In genomic region chr22:49086606-49087157, GRCh38 we compare ENCODE assay signal across 25 cellular contexts.
"Had no signal": no experiment of that assay in that cellular context is flagged by ENCODE, and none has a peak within 500 bp of the region (broad histone marks: within the 10 kb centered on the region; RNA-seq: fewer than 3 reads in every experiment).

No MANE protein-coding gene starts in this region.

- H3K4me1 ChIP-seq: gastrocnemius medialis, pancreas, right atrium auricular region, testis, transverse colon, uterus had no signal

- H3K27ac ChIP-seq: coronary artery, dorsolateral prefrontal cortex, gastrocnemius medialis, hepatocyte, pancreas, right atrium auricular region, testis, transverse colon, uterus had no signal

- H3K36me3 ChIP-seq: gastrocnemius medialis, pancreas, right atrium auricular region, transverse colon, uterus had no signal

- H3K9me3 Mint-ChIP-seq: activated naive CD4-positive, alpha-beta T cell treated with anti-CD3 and anti-CD28 coated beads, Interleukin-2, amount 10 ng/mL, durations not matched to agents 7 days and 5 days; activated T-cell treated with anti-CD3 and anti-CD28 coated beads, Interleukin-2, amount 50 U/mL, for 72 hours; mesothelial cell of epicardium; naive B cell; nephron progenitor cell had no signal

- H3K36me3 Mint-ChIP-seq: activated naive CD4-positive, alpha-beta T cell treated with anti-CD3 and anti-CD28 coated beads, Interleukin-2, amount 10 ng/mL, durations not matched to agents 7 days and 5 days; mesothelial cell of epicardium; naive B cell had no signal

- H3K79me2 ChIP-seq: hepatocyte had no signal

- H3K27me3 ChIP-seq: gastrocnemius medialis, hepatocyte, pancreas, right atrium auricular region, testis, transverse colon, uterus had no signal

- H3K27ac Mint-ChIP-seq: activated naive CD4-positive, alpha-beta T cell treated with anti-CD3 and anti-CD28 coated beads, Interleukin-2, amount 10 ng/mL, durations not matched to agents 7 days and 5 days; activated T-cell treated with anti-CD3 and anti-CD28 coated beads, Interleukin-2, amount 50 U/mL, for 72 hours; mesothelial cell of epicardium; naive B cell; nephron progenitor cell had no signal

- ATAC-seq: activated T-cell treated with anti-CD3 and anti-CD28 coated beads, Interleukin-2, amount 50 U/mL, for 72 hours; gastrocnemius medialis; left colon; pancreas; stimulated activated naive CD8-positive, alpha-beta T cell treated with anti-CD3 and anti-CD28 coated beads, Interleukin-15, Interleukin-2, amounts not matched to agents 100 U/mL and 50 U/mL, for 24 hours had no signal

- DNase-seq: activated CD4-positive, alpha-beta T cell treated with anti-CD3 and anti-CD28 coated beads for 4 hours; activated CD4-positive, alpha-beta T cell treated with anti-CD3 and anti-CD28 coated beads, Interleukin-2, amount 50 U/mL, for 4 hours; activated gamma-delta T cell; activated naive CD4-positive, alpha-beta T cell treated with anti-CD3 and anti-CD28 coated beads, Interleukin-2, amount 10 ng/mL, durations not matched to agents 7 days and 5 days; activated T-cell treated with anti-CD3 and anti-CD28 coated beads for 4 hours; activated T-cell treated with anti-CD3 and anti-CD28 coated beads, Interleukin-2, amount 50 U/mL, for 72 hours; anterior cingulate cortex; cerebellar nuclear complex; effector memory CD4-positive, alpha-beta T cell; gastrocnemius medialis; islet precursor cell; left colon; naive B cell; nephron progenitor cell; stimulated activated CD4-positive, alpha-beta T cell treated with anti-CD3 and anti-CD28 coated beads, Interleukin-2, amount 100 ng/mL, for 48 hours; stimulated activated naive CD8-positive, alpha-beta T cell treated with anti-CD3 and anti-CD28 coated beads, Interleukin-15, Interleukin-2, amounts not matched to agents 100 U/mL and 50 U/mL, for 24 hours; transverse colon had no signal

- H3K9me3 ChIP-seq: gastrocnemius medialis, pancreas, right atrium auricular region, testis, transverse colon, uterus had no signal

- H2AFZ ChIP-seq: hepatocyte had no signal

- H3K4me1 Mint-ChIP-seq: activated naive CD4-positive, alpha-beta T cell treated with anti-CD3 and anti-CD28 coated beads, Interleukin-2, amount 10 ng/mL, durations not matched to agents 7 days and 5 days; mesothelial cell of epicardium; naive B cell had no signal

- H3K4me3 Mint-ChIP-seq: activated naive CD4-positive, alpha-beta T cell treated with anti-CD3 and anti-CD28 coated beads, Interleukin-2, amount 10 ng/mL, durations not matched to agents 7 days and 5 days; activated T-cell treated with anti-CD3 and anti-CD28 coated beads, Interleukin-2, amount 50 U/mL, for 72 hours; mesothelial cell of epicardium; naive B cell; nephron progenitor cell had no signal

- H3K4me2 ChIP-seq: hepatocyte had no signal

- H3K4me3 ChIP-seq: coronary artery, dorsolateral prefrontal cortex, gastrocnemius medialis, hepatocyte, pancreas, right atrium auricular region, testis, transverse colon, uterus had no signal
